ENCODE assay signal across 16 cellular contexts in genomic region chr7:19405546-19405945, GRCh38.
DNase-seq lines count a peak whose midpoint lies in the region; ATAC-seq lines count a peak whose summit lies in the region.
"Had no signal": no experiment of that assay in that cellular context is flagged by ENCODE, and none has a peak within 500 bp of the region (broad histone marks: within the 10 kb centered on the region; RNA-seq: fewer than 3 reads in every experiment).

No MANE protein-coding gene starts in this region.

- no peaks in the 10 kb centered on the region for H3K36me3 Mint-ChIP-seq in immature natural killer cell

- H3K27ac Mint-ChIP-seq in immature natural killer cell: peak overlapping the region in 1 of 6 donors; percentile 13

- no peaks in the 10 kb centered on the region for H3K27me3 ChIP-seq in HUES48 (ENCODE audit: control insufficient read depth, insufficient read depth, low read length)
- H3K27me3 ChIP-seq: BLaER1 treated with 17β-estradiol and CSF1 and Interleukin-3, amounts not matched to agents 10 nM and 100 nM had no signal

- DNase-seq in AG08395 (ENCODE audit: low spot score) (peak; percentile 18), amniotic epithelial cell (ENCODE audit: low read depth) (peak; percentile 84), immature natural killer cell (no peak), KBM-7 (no peak), RKO (ENCODE audit: low spot score) (no peak)
- no peak for DNase-seq in stimulated activated CD4-positive, alpha-beta T cell treated with anti-CD3 and anti-CD28 coated beads, Interleukin-1b, Interleukin-23, amount 100 ng/mL, for 48 hours
- DNase-seq: activated CD4-positive, CD25-positive, alpha-beta regulatory T cell; activated T-cell treated with anti-CD3 and anti-CD28 coated beads, Interleukin-2, amount 50 U/mL, for 4 hours; NCI-H1694 treated with DMSO at 0.1 percent for 48 hours; NCI-H748 treated with DMSO at 0.1 percent for 48 hours had no signal

- peaks cover 0 to 1% (median 0%) of the 10 kb centered on the region in 3 donors for H3K27me3 Mint-ChIP-seq in immature natural killer cell (ENCODE audit: low read depth in 3 of 3)

- no peaks in the 10 kb centered on the region for H3K9me3 Mint-ChIP-seq in immature natural killer cell
- H3K9me3 Mint-ChIP-seq: H9 had no signal

- peaks cover 0 to 21% of the 10 kb centered on the region in 2 donors for H3K4me1 Mint-ChIP-seq in immature natural killer cell

- H3K9me3 ChIP-seq in HUES48 (ENCODE audit: control insufficient read depth, insufficient read depth, low read length): no peaks in the 10 kb centered on the region
- H3K9me3 ChIP-seq: BLaER1 treated with 17β-estradiol and CSF1 and Interleukin-3, amounts not matched to agents 10 nM and 100 nM had no signal

- peak overlapping the region; percentile 56 for H3K27ac ChIP-seq in HUES48 (ENCODE audit: low read depth, low read length)
- H3K27ac ChIP-seq: BLaER1 treated with 17β-estradiol and CSF1 and Interleukin-3, amounts not matched to agents 10 nM and 100 nM; parathyroid adenoma had no signal

- no peak overlapping the region for H3K4me3 ChIP-seq in HUES48 (ENCODE audit: low read depth, low read length)
- H3K4me3 ChIP-seq: BLaER1 treated with 17β-estradiol and CSF1 and Interleukin-3, amounts not matched to agents 10 nM and 100 nM; lung had no signal

- in situ Hi-C loops in KBM-7 (cut with MboI; ENCODE audit: low pct_unique_long_range_greater_than_20kb, low sequenced_read_pairs): no loop called here

- H3K9ac ChIP-seq in HUES48 (ENCODE audit: low read depth, low read length): no peak overlapping the region
- H3K9ac ChIP-seq: BLaER1 treated with 17β-estradiol and CSF1 and Interleukin-3, amounts not matched to agents 10 nM and 100 nM; parathyroid adenoma had no signal

- no peak for ATAC-seq in HG03354 (IDR thresholded peaks at IDR 0.05; ENCODE audit: poor library complexity, severe bottlenecking, unreplicated experiment)
- ATAC-seq: activated T-cell treated with anti-CD3 and anti-CD28 coated beads, Interleukin-2, amount 50 U/mL, for 4 hours had no signal

- no peaks in the 10 kb centered on the region for H3K36me3 ChIP-seq in HUES48 (ENCODE audit: control insufficient read depth, insufficient read depth, low read length)
- H3K36me3 ChIP-seq: BLaER1 treated with 17β-estradiol and CSF1 and Interleukin-3, amounts not matched to agents 10 nM and 100 nM had no signal

- H3K4me1 ChIP-seq in HUES48 (ENCODE audit: control insufficient read depth, insufficient read depth, low read length): peaks cover 18% of the 10 kb centered on the region
- H3K4me1 ChIP-seq: parathyroid adenoma had no signal

- H3K4me3 Mint-ChIP-seq in immature natural killer cell: peak overlapping the region; percentile 65 to 85 (median 70)
- H3K4me3 Mint-ChIP-seq: activated T-cell treated with anti-CD3 and anti-CD28 coated beads, Interleukin-2, amount 50 U/mL, for 4 hours; H9 had no signal

Comparison
In these comparisons a context has a peak if more than half of its experiments do, and no peak if none do; other contexts are left out.
1. DNase-seq: peak in AG08395 (single experiment) and amniotic epithelial cell (single experiment); none in immature natural killer cell (0 of 3), KBM-7 (single experiment), stimulated activated CD4-positive, alpha-beta T cell treated with anti-CD3 and anti-CD28 coated beads, Interleukin-1b, Interleukin-23, amount 100 ng/mL, for 48 hours (single experiment) and RKO (single experiment).